In genomic region chr1:244918422-244919319, GRCh38 we compare ENCODE assay signal across 8 cellular contexts. TPM values are rescaled to one million over a fixed set of nuclear protein-coding genes. Genes with fewer than 3 reads are reported as not detected.
DNase-seq lines count a peak whose midpoint lies in the region; ATAC-seq and TF ChIP-seq lines count a peak whose summit lies in the region.

No MANE protein-coding gene starts in this region.

- peak; percentile 62 for ATAC-seq in HG03442 (IDR thresholded peaks at IDR 0.05; ENCODE audit: unreplicated experiment)

- peak in 1 of 2 donors; percentile 14 for TF ChIP-seq CTCF in suprapubic skin (IDR thresholded peaks at IDR 0.05)

- H3K27ac ChIP-seq in suprapubic skin: no peak overlapping the region

- WGBS in suprapubic skin: 7% methylated on average over 38 of the region's 62 CpGs

- H3K36me3 ChIP-seq in suprapubic skin: no peaks in the 10 kb centered on the region

- peak overlapping the region; percentile 74 for H3K4me3 ChIP-seq in suprapubic skin

- TF ChIP-seq EP300 in suprapubic skin (IDR thresholded peaks at IDR 0.05): no peak

- DNase-seq in ACHN (peak; percentile 22), foreskin melanocyte (peak; percentile 5), occipital lobe (lab: John Stamatoyannopoulos, UW) (peak; percentile 20), suprapubic skin (ENCODE audit: low spot score in 2 of 2) (no peak)
- DNase-seq in activated effector memory CD4-positive, alpha-beta T cell treated with Interleukin-2 at 50 U/mL for 16 hours: peak; percentile 50

- H3K27me3 ChIP-seq in suprapubic skin: no peaks in the 10 kb centered on the region

- H3K9me3 ChIP-seq in suprapubic skin: no peaks in the 10 kb centered on the region

- in situ Hi-C loops in ACHN (cut with HindIII; ENCODE audit: low pct_ligation_motif_present, low pct_unique_long_range_greater_than_20kb, low sequenced_read_pairs): no loop called here

- H3K4me1 ChIP-seq in suprapubic skin: peaks cover 7% of the 10 kb centered on the region

- TF ChIP-seq POLR2A in GM18526 (IDR thresholded peaks at IDR 0.05; ENCODE audit: extremely low read depth, insufficient read length) (peak; percentile 45), suprapubic skin (IDR thresholded peaks at IDR 0.05) (no peak)

TF ChIP-seq in PFSK-1, 5 proteins besides CTCF, POLR2A, EP300 and RAD21:
- TF ChIP-seq TAF1 (IDR thresholded peaks at IDR 0.05; ENCODE audit: borderline replicate concordance, insufficient read depth, low read length): no peak
- TF ChIP-seq POLR2AphosphoS5 (IDR thresholded peaks at IDR 0.05; ENCODE audit: low read depth, low read length): no peak
- TF ChIP-seq SIN3A (IDR thresholded peaks at IDR 0.05; ENCODE audit: borderline replicate concordance, insufficient read depth, low read length): no peak
- TF ChIP-seq FOXP2 (optimal IDR thresholded peaks at IDR 0.05; ENCODE audit: borderline replicate concordance, extremely low read depth, extremely low read length, insufficient read depth): peak; percentile 62
- TF ChIP-seq, protein P1, sequence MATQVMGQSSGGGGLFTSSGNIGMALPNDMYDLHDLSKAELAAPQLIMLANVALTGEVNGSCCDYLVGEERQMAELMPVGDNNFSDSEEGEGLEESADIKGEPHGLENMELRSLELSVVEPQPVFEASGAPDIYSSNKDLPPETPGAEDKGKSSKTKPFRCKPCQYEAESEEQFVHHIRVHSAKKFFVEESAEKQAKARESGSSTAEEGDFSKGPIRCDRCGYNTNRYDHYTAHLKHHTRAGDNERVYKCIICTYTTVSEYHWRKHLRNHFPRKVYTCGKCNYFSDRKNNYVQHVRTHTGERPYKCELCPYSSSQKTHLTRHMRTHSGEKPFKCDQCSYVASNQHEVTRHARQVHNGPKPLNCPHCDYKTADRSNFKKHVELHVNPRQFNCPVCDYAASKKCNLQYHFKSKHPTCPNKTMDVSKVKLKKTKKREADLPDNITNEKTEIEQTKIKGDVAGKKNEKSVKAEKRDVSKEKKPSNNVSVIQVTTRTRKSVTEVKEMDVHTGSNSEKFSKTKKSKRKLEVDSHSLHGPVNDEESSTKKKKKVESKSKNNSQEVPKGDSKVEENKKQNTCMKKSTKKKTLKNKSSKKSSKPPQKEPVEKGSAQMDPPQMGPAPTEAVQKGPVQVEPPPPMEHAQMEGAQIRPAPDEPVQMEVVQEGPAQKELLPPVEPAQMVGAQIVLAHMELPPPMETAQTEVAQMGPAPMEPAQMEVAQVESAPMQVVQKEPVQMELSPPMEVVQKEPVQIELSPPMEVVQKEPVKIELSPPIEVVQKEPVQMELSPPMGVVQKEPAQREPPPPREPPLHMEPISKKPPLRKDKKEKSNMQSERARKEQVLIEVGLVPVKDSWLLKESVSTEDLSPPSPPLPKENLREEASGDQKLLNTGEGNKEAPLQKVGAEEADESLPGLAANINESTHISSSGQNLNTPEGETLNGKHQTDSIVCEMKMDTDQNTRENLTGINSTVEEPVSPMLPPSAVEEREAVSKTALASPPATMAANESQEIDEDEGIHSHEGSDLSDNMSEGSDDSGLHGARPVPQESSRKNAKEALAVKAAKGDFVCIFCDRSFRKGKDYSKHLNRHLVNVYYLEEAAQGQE (IDR thresholded peaks at IDR 0.05; ENCODE audit: insufficient read depth in 1 of 2, low read depth in 2 of 2, low read length in 2 of 2): no peak

RNA-seq across cellular contexts. Expression of gene HNRNPU, which starts 54.3 kb away (rescaled TPM):
- polyA plus RNA-seq in PFSK-1 (2012; ENCODE audit: insufficient read length, low read depth): 233 TPM
- total RNA-seq in occipital lobe: 459 TPM
- 100 to 1,000 TPM; 275 to 441 (median 310) TPM for total RNA-seq in suprapubic skin

Comparison
In these comparisons a context has a peak if more than half of its experiments do, and no peak if none do; other contexts are left out.
1. DNase-seq: peak in ACHN (single experiment), activated effector memory CD4-positive, alpha-beta T cell treated with Interleukin-2 at 50 U/mL for 16 hours (single experiment), foreskin melanocyte (single experiment) and occipital lobe (single experiment); none in suprapubic skin (0 of 2).